Comparison of ENCODE assay signal across 1 cellular context in genomic region chr20:10710995-10711775, GRCh38.
TF ChIP-seq lines count a peak whose summit lies in the region.

No MANE protein-coding gene starts in this region.

TF ChIP-seq in A549, 52 proteins besides CTCF, POLR2A, EP300 and RAD21:
- TF ChIP-seq POLR2AphosphoS2 (conservative IDR thresholded peaks at IDR 0.05; ENCODE audit: low read length) (no peak), CHD2 (IDR thresholded peaks at IDR 0.05; ENCODE audit: low read length, partially characterized antibody) (no peak), MAFK (IDR thresholded peaks at IDR 0.05; ENCODE audit: partially characterized antibody) (no peak), HOXB5 (CRISPR knock-in tag; IDR thresholded peaks at IDR 0.05) (no peak), TFCP2L1 (CRISPR knock-in tag; IDR thresholded peaks at IDR 0.05) (no peak), TP53 (CRISPR knock-in tag; IDR thresholded peaks at IDR 0.05) (no peak), HOXB13 (CRISPR knock-in tag; IDR thresholded peaks at IDR 0.05; ENCODE audit: low read depth) (no peak), CEBPB (IDR thresholded peaks at IDR 0.05) (peak; percentile 5 to 58; a peak in 1 of 4 replicates), HEYL (CRISPR knock-in tag; IDR thresholded peaks at IDR 0.05) (no peak), GATA3 (IDR thresholded peaks at IDR 0.05; ENCODE audit: borderline replicate concordance) (peak; percentile 90), JUN (IDR thresholded peaks at IDR 0.05) (peak; percentile 71 to 87; a peak in 4 of 5 replicates), FOSB (CRISPR knock-in tag; IDR thresholded peaks at IDR 0.05) (no peak), HMGXB4 (CRISPR knock-in tag; IDR thresholded peaks at IDR 0.05; ENCODE audit: borderline replicate concordance) (no peak), BCL3 (IDR thresholded peaks at IDR 0.05) (peak; percentile 70; the same call in 1 of the 3 replicates), SMC3 (IDR thresholded peaks at IDR 0.05) (peak; percentile 36), HOXA7 (CRISPR knock-in tag; IDR thresholded peaks at IDR 0.05) (no peak), ELK1 (IDR thresholded peaks at IDR 0.05; ENCODE audit: low read depth, low read length) (no peak), ATOH8 (CRISPR knock-in tag; IDR thresholded peaks at IDR 0.05; ENCODE audit: low read depth) (no peak), ZC3H11A (IDR thresholded peaks at IDR 0.05) (no peak), JUNB (IDR thresholded peaks at IDR 0.05) (peak; percentile 72), CHD4 (IDR thresholded peaks at IDR 0.05; ENCODE audit: borderline replicate concordance) (no peak), FOXS1 (CRISPR knock-in tag; IDR thresholded peaks at IDR 0.05) (0 out of 2 replicates have a peak, but pooled peaks have one; percentile 26), RNF2 (IDR thresholded peaks at IDR 0.05; ENCODE audit: borderline replicate concordance, low read depth) (no peak), PBX3 (IDR thresholded peaks at IDR 0.05) (peak; percentile 50; the same call in 1 of the 2 replicates), CBX2 (IDR thresholded peaks at IDR 0.05; ENCODE audit: borderline replicate concordance, low read depth) (no peak), RFX5 (IDR thresholded peaks at IDR 0.05) (no peak), FOSL2 (IDR thresholded peaks at IDR 0.05) (peak; percentile 27; the same call in 1 of the 2 replicates), FOSL2 (CRISPR knock-in tag; IDR thresholded peaks at IDR 0.05) (peak; percentile 74)
- TF ChIP-seq, protein P1, sequence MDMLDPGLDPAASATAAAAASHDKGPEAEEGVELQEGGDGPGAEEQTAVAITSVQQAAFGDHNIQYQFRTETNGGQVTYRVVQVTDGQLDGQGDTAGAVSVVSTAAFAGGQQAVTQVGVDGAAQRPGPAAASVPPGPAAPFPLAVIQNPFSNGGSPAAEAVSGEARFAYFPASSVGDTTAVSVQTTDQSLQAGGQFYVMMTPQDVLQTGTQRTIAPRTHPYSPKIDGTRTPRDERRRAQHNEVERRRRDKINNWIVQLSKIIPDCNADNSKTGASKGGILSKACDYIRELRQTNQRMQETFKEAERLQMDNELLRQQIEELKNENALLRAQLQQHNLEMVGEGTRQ (IDR thresholded peaks at IDR 0.05): no peak
